ENCODE assay signal across 1 cellular context in the genomic region with DNA sequence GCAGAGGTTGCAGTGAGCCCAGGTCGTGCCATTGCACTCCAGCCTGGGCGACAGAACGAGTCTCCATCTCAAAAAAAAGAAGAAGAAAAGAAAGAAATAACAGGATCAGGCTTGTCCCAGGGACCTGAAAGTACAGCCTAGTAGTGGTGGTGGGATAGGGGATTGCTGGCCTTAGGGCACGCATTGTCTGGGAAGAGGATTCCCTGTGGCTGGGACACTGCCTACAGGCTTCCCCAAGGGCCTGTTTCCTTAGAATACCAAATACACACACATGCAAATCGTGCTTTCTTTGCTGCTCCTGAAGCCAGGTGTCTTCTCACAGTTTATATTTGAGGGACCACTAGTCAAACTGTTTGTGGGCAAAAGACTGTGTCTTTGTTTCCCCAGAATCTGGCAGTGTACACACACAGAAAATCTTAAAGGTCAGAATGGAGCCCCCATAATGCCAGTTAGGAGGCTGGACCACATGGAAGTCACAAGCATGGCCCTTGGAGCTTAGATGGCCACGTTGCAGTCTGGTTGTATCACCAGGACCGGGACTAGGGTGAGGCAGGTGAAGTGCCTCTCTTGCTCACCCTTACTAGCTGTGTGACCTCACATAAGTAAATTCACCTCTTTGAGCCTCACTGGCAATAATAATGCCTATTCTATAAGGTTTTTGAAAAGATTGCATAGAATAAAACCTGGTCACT.
TF ChIP-seq lines count a peak whose summit lies in the region.

No MANE protein-coding gene starts in this region.

TF ChIP-seq in HCT116, 20 proteins besides CTCF, POLR2A, EP300 and RAD21 (continued from another document):
- TF ChIP-seq, protein P1, sequence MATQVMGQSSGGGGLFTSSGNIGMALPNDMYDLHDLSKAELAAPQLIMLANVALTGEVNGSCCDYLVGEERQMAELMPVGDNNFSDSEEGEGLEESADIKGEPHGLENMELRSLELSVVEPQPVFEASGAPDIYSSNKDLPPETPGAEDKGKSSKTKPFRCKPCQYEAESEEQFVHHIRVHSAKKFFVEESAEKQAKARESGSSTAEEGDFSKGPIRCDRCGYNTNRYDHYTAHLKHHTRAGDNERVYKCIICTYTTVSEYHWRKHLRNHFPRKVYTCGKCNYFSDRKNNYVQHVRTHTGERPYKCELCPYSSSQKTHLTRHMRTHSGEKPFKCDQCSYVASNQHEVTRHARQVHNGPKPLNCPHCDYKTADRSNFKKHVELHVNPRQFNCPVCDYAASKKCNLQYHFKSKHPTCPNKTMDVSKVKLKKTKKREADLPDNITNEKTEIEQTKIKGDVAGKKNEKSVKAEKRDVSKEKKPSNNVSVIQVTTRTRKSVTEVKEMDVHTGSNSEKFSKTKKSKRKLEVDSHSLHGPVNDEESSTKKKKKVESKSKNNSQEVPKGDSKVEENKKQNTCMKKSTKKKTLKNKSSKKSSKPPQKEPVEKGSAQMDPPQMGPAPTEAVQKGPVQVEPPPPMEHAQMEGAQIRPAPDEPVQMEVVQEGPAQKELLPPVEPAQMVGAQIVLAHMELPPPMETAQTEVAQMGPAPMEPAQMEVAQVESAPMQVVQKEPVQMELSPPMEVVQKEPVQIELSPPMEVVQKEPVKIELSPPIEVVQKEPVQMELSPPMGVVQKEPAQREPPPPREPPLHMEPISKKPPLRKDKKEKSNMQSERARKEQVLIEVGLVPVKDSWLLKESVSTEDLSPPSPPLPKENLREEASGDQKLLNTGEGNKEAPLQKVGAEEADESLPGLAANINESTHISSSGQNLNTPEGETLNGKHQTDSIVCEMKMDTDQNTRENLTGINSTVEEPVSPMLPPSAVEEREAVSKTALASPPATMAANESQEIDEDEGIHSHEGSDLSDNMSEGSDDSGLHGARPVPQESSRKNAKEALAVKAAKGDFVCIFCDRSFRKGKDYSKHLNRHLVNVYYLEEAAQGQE (IDR thresholded peaks at IDR 0.05; ENCODE audit: low read depth): no peak
- TF ChIP-seq ELF1 (IDR thresholded peaks at IDR 0.05; ENCODE audit: borderline replicate concordance, low read depth) (no peak), POLR2AphosphoS5 (IDR thresholded peaks at IDR 0.05; ENCODE audit: low read depth, low read length) (no peak), CBX3 (IDR thresholded peaks at IDR 0.05; ENCODE audit: low read depth) (no peak), JUND (IDR thresholded peaks at IDR 0.05) (no peak), ZNF274 (IDR thresholded peaks at IDR 0.05; ENCODE audit: low read depth, low read length) (no peak), EZH2phosphoT487 (IDR thresholded peaks at IDR 0.05; ENCODE audit: borderline replicate concordance) (no peak), CEBPB (IDR thresholded peaks at IDR 0.05; ENCODE audit: low read depth) (no peak)
